ENCODE assay signal across 8 cellular contexts in the genomic region with DNA sequence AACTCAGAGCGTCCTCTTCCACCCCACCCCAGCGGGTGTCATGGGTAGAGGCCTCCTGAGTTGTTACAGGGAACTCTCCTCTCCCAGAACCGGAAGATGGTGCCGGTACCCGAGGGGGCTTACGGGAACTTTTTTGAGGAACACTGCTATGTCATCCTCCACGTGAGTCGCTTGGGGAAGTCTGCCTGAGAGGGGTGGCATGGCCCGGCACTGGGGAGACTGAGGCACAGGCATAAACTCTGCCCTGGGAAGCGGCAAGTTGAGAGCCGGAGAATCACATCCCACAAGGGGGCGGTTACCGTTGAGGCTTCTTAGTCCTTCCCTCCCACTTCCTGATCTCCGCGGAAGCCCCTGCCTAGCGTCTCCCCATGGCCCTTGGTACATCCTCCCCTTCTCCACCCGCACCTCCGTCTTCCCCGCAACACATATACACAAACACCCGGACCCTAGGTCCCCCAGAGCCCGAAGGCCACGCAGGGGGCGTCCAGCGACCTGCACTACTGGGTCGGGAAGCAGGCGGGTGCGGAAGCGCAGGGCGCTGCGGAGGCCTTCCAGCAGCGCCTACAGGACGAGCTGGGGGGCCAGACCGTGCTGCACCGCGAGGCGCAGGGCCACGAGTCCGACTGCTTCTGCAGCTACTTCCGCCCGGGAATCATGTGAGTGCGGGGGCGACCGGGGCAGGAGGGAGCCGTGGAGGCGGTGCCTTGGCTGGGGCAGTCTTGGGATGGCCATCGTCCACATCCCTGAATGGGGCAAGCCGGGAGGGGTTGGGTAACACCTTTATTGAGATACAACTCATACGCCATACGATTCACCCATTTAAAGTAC.
DNase-seq lines count a peak whose midpoint lies in the region; ATAC-seq lines count a peak whose summit lies in the region.

No MANE protein-coding gene starts in this region.

- no peaks in the 10 kb centered on the region for H3K9me3 ChIP-seq in HUES6 (ENCODE audit: control insufficient read depth, insufficient read depth, low read depth, low read length)

- H3K9ac ChIP-seq in HUES6 (ENCODE audit: low read length) = peak overlapping the region; percentile 73

- H3K4me3 ChIP-seq in HUES6 (ENCODE audit: low read depth, low read length) = peak overlapping the region; percentile 76

- H3K27ac ChIP-seq in HUES6 (ENCODE audit: low read depth, low read length) (no peak overlapping the region), cingulate gyrus (ENCODE audit: low read depth, low read length) (peak overlapping the region; percentile 54)

- H3K36me3 ChIP-seq in HUES6 (ENCODE audit: control insufficient read depth, insufficient read depth, low read length) = no peaks in the 10 kb centered on the region

- DNase-seq in CMK (ENCODE audit: low read depth) (peak; percentile 76), left kidney (ENCODE audit: low read depth, low spot score) (peak; percentile 85), NCI-H82 (lab: John Stamatoyannopoulos, UW) (no peak)
- peak in 3 of 4 experiments; percentile 20 to 43 (median 40) for DNase-seq in activated CD4-positive, CD25-positive, alpha-beta regulatory T cell (lab: John Stamatoyannopoulos, UW)
- DNase-seq in stimulated activated CD4-positive, alpha-beta T cell treated with anti-CD3 and anti-CD28 coated beads, Interleukin-2, amount 100 ng/mL, for 48 hours = peak; percentile 61 to 63

- ATAC-seq in GM21367 (IDR thresholded peaks at IDR 0.05; ENCODE audit: unreplicated experiment) = peak; percentile 52

- H3K4me1 ChIP-seq in HUES6 (ENCODE audit: control insufficient read depth, insufficient read depth, low read length) = peaks cover 19% of the 10 kb centered on the region

- H3K27me3 ChIP-seq in HUES6 (ENCODE audit: control insufficient read depth, insufficient read depth, low read length) = peaks cover 18% of the 10 kb centered on the region; the same call in 1 of the 2 replicates
